In the genomic region with DNA sequence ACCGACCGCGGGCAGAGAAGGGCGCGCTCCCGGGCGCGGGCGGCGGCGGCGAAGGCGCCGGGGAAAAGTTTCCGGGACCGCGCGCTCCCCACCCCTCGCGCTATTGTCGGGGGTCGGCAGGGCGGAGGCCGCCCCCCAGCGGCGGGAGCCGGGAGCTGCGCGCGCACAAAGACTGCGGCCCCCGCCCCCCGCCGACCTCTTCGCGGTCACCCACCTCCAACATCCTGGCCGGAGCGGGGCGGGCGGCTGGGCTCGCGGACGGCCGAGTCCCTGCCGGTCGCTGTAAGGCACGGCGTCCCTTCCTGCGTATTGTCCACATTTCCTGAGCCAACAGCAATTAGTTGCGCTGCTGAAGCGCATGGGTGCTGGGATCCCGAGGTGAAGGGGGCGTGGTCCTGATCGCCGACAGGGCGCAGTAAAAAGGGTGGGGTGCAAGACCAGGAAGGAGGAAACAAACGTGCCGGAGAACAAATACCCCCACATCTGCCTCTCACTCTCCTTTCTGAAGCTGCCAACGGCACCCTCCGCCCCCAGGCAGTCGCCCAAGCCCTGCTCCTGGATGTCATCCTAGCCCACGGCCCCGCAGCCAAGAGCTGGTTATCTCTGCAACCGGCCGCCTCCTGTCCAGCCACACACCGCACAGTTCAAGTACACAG, we compare ENCODE assay signal across 1 cellular context.
A peak's percentile ranks its signal among the peaks of the same experiment; 100 is the strongest.
TF ChIP-seq lines count a peak whose summit lies in the region.

A gene with protein sequence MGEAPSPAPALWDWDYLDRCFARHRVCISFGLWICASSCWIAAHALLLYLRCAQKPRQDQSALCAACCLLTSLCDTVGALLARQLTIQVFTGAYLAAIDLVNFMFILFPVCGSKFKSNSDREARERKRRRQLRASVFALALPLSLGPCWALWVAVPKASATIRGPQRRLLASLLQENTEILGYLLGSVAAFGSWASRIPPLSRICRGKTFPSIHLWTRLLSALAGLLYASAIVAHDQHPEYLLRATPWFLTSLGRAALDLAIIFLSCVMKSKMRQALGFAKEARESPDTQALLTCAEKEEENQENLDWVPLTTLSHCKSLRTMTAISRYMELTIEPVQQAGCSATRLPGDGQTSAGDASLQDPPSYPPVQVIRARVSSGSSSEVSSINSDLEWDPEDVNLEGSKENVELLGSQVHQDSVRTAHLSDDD (minus strand): TSS at position 71 of the 656 bp plus-strand sequence. CDS start 204 bp downstream, outside the sequence.

TF ChIP-seq in HEK293, 187 proteins besides CTCF, POLR2A, EP300 and RAD21 (continued from another document and continues in another):
- TF ChIP-seq, protein P1, sequence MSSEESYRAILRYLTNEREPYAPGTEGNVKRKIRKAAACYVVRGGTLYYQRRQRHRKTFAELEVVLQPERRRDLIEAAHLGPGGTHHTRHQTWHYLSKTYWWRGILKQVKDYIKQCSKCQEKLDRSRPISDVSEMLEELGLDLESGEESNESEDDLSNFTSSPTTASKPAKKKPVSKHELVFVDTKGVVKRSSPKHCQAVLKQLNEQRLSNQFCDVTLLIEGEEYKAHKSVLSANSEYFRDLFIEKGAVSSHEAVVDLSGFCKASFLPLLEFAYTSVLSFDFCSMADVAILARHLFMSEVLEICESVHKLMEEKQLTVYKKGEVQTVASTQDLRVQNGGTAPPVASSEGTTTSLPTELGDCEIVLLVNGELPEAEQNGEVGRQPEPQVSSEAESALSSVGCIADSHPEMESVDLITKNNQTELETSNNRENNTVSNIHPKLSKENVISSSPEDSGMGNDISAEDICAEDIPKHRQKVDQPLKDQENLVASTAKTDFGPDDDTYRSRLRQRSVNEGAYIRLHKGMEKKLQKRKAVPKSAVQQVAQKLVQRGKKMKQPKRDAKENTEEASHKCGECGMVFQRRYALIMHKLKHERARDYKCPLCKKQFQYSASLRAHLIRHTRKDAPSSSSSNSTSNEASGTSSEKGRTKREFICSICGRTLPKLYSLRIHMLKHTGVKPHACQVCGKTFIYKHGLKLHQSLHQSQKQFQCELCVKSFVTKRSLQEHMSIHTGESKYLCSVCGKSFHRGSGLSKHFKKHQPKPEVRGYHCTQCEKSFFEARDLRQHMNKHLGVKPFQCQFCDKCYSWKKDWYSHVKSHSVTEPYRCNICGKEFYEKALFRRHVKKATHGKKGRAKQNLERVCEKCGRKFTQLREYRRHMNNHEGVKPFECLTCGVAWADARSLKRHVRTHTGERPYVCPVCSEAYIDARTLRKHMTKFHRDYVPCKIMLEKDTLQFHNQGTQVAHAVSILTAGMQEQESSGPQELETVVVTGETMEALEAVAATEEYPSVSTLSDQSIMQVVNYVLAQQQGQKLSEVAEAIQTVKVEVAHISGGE (tag by site-specific recombination; conservative IDR thresholded peaks at IDR 0.05; ENCODE audit: low read depth) = peak; percentile 46; the same call in 1 of the 2 replicates
- TF ChIP-seq ZNF37A (tag by site-specific recombination; IDR thresholded peaks at IDR 0.05) (0 out of 2 replicates have a peak, but pooled peaks have one; percentile 47), ZNF19 (tag by site-specific recombination; IDR thresholded peaks at IDR 0.05; ENCODE audit: low read depth) (no peak), ZNF2 (tag by site-specific recombination; IDR thresholded peaks at IDR 0.05) (0 out of 2 replicates have a peak, but pooled peaks have one; percentile 45), ZBTB17 (tag by site-specific recombination; IDR thresholded peaks at IDR 0.05) (peak; percentile 90), ZNF341 (tag by site-specific recombination; IDR thresholded peaks at IDR 0.05; ENCODE audit: low read depth) (peak; percentile 31), ZNF335 (tag by site-specific recombination; conservative IDR thresholded peaks at IDR 0.05) (peak; percentile 75), ZNF670 (tag by site-specific recombination; IDR thresholded peaks at IDR 0.05; ENCODE audit: low read depth) (no peak), ZNF366 (tag by site-specific recombination; conservative IDR thresholded peaks at IDR 0.05) (peak; percentile 48; the same call in 1 of the 2 replicates), ZIC2 (tag by site-specific recombination; IDR thresholded peaks at IDR 0.05) (peak; percentile 78), EGR2 (tag by site-specific recombination; IDR thresholded peaks at IDR 0.05; ENCODE audit: low read depth) (peak; percentile 75), ZNF600 (tag by site-specific recombination; IDR thresholded peaks at IDR 0.05) (peak; percentile 73), KLF16 (tag by site-specific recombination; IDR thresholded peaks at IDR 0.05) (peak; percentile 33; the same call in 1 of the 2 replicates), ZEB2 (tag by site-specific recombination; IDR thresholded peaks at IDR 0.05) (peak; percentile 52; the same call in 1 of the 2 replicates), ZNF426 (tag by site-specific recombination; IDR thresholded peaks at IDR 0.05) (no peak), ZNF76 (tag by site-specific recombination; IDR thresholded peaks at IDR 0.05; ENCODE audit: borderline replicate concordance, low read depth) (peak; percentile 28; the same call in 1 of the 2 replicates), BCL11B (tag by site-specific recombination; IDR thresholded peaks at IDR 0.05; ENCODE audit: low read depth) (peak; percentile 85; the same call in 1 of the 2 replicates), ZSCAN30 (tag by site-specific recombination; IDR thresholded peaks at IDR 0.05) (peak; percentile 87), ZNF560 (tag by site-specific recombination; IDR thresholded peaks at IDR 0.05; ENCODE audit: borderline replicate concordance) (no peak), KLF8 (tag by site-specific recombination; IDR thresholded peaks at IDR 0.05) (peak; percentile 81; the same call in 1 of the 2 replicates), ZNF629 (tag by site-specific recombination; IDR thresholded peaks at IDR 0.05) (0 out of 2 replicates have a peak, but pooled peaks have one; percentile 21), GLIS2 (tag by site-specific recombination; IDR thresholded peaks at IDR 0.05) (peak; percentile 72), KLF1 (tag by site-specific recombination; IDR thresholded peaks at IDR 0.05) (peak; percentile 73), SP3 (tag by site-specific recombination; IDR thresholded peaks at IDR 0.05) (peak; percentile 49), ZBTB8A (tag by site-specific recombination; IDR thresholded peaks at IDR 0.05) (peak; percentile 21), ZNF747 (tag by site-specific recombination; IDR thresholded peaks at IDR 0.05) (no peak), SP2 (tag by site-specific recombination; IDR thresholded peaks at IDR 0.05) (peak; percentile 62), GLIS1 (tag by site-specific recombination; IDR thresholded peaks at IDR 0.05) (peak; percentile 28; the same call in 1 of the 2 replicates), ZNF660 (tag by site-specific recombination; IDR thresholded peaks at IDR 0.05) (0 out of 2 replicates have a peak, but pooled peaks have one; percentile 49), ZXDB (tag by site-specific recombination; IDR thresholded peaks at IDR 0.05) (0 out of 2 replicates have a peak, but pooled peaks have one; percentile 19), SP7 (tag by site-specific recombination; IDR thresholded peaks at IDR 0.05) (peak; percentile 38; the same call in 1 of the 2 replicates)
- TF ChIP-seq, protein P2, sequence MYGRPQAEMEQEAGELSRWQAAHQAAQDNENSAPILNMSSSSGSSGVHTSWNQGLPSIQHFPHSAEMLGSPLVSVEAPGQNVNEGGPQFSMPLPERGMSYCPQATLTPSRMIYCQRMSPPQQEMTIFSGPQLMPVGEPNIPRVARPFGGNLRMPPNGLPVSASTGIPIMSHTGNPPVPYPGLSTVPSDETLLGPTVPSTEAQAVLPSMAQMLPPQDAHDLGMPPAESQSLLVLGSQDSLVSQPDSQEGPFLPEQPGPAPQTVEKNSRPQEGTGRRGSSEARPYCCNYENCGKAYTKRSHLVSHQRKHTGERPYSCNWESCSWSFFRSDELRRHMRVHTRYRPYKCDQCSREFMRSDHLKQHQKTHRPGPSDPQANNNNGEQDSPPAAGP (tag by site-specific recombination; IDR thresholded peaks at IDR 0.05) = peak; percentile 55; the same call in 1 of the 2 replicates
- TF ChIP-seq, protein P3, sequence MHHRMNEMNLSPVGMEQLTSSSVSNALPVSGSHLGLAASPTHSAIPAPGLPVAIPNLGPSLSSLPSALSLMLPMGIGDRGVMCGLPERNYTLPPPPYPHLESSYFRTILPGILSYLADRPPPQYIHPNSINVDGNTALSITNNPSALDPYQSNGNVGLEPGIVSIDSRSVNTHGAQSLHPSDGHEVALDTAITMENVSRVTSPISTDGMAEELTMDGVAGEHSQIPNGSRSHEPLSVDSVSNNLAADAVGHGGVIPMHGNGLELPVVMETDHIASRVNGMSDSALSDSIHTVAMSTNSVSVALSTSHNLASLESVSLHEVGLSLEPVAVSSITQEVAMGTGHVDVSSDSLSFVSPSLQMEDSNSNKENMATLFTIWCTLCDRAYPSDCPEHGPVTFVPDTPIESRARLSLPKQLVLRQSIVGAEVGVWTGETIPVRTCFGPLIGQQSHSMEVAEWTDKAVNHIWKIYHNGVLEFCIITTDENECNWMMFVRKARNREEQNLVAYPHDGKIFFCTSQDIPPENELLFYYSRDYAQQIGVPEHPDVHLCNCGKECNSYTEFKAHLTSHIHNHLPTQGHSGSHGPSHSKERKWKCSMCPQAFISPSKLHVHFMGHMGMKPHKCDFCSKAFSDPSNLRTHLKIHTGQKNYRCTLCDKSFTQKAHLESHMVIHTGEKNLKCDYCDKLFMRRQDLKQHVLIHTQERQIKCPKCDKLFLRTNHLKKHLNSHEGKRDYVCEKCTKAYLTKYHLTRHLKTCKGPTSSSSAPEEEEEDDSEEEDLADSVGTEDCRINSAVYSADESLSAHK (tag by site-specific recombination; IDR thresholded peaks at IDR 0.05) = no peak
- TF ChIP-seq, protein P4, sequence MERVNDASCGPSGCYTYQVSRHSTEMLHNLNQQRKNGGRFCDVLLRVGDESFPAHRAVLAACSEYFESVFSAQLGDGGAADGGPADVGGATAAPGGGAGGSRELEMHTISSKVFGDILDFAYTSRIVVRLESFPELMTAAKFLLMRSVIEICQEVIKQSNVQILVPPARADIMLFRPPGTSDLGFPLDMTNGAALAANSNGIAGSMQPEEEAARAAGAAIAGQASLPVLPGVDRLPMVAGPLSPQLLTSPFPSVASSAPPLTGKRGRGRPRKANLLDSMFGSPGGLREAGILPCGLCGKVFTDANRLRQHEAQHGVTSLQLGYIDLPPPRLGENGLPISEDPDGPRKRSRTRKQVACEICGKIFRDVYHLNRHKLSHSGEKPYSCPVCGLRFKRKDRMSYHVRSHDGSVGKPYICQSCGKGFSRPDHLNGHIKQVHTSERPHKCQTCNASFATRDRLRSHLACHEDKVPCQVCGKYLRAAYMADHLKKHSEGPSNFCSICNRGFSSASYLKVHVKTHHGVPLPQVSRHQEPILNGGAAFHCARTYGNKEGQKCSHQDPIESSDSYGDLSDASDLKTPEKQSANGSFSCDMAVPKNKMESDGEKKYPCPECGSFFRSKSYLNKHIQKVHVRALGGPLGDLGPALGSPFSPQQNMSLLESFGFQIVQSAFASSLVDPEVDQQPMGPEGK (tag by site-specific recombination; IDR thresholded peaks at IDR 0.05) = peak; percentile 76
- TF ChIP-seq, protein P5, sequence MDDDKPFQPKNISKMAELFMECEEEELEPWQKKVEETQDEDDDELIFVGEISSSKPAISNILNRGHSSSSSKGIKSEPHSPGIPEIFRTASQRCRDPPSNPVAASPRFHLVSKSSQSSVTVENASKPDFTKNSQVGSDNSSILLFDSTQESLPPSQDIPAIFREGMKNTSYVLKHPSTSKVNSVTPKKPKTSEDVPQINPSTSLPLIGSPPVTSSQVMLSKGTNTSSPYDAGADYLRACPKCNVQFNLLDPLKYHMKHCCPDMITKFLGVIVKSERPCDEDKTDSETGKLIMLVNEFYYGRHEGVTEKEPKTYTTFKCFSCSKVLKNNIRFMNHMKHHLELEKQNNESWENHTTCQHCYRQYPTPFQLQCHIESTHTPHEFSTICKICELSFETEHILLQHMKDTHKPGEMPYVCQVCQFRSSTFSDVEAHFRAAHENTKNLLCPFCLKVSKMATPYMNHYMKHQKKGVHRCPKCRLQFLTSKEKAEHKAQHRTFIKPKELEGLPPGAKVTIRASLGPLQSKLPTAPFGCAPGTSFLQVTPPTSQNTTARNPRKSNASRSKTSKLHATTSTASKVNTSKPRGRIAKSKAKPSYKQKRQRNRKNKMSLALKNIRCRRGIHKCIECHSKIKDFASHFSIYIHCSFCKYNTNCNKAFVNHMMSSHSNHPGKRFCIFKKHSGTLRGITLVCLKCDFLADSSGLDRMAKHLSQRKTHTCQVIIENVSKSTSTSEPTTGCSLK (tag by site-specific recombination; IDR thresholded peaks at IDR 0.05) = no peak
- TF ChIP-seq, protein P6, sequence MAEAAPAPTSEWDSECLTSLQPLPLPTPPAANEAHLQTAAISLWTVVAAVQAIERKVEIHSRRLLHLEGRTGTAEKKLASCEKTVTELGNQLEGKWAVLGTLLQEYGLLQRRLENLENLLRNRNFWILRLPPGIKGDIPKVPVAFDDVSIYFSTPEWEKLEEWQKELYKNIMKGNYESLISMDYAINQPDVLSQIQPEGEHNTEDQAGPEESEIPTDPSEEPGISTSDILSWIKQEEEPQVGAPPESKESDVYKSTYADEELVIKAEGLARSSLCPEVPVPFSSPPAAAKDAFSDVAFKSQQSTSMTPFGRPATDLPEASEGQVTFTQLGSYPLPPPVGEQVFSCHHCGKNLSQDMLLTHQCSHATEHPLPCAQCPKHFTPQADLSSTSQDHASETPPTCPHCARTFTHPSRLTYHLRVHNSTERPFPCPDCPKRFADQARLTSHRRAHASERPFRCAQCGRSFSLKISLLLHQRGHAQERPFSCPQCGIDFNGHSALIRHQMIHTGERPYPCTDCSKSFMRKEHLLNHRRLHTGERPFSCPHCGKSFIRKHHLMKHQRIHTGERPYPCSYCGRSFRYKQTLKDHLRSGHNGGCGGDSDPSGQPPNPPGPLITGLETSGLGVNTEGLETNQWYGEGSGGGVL (tag by site-specific recombination; IDR thresholded peaks at IDR 0.05) = peak; percentile 74
- TF ChIP-seq, protein P7, sequence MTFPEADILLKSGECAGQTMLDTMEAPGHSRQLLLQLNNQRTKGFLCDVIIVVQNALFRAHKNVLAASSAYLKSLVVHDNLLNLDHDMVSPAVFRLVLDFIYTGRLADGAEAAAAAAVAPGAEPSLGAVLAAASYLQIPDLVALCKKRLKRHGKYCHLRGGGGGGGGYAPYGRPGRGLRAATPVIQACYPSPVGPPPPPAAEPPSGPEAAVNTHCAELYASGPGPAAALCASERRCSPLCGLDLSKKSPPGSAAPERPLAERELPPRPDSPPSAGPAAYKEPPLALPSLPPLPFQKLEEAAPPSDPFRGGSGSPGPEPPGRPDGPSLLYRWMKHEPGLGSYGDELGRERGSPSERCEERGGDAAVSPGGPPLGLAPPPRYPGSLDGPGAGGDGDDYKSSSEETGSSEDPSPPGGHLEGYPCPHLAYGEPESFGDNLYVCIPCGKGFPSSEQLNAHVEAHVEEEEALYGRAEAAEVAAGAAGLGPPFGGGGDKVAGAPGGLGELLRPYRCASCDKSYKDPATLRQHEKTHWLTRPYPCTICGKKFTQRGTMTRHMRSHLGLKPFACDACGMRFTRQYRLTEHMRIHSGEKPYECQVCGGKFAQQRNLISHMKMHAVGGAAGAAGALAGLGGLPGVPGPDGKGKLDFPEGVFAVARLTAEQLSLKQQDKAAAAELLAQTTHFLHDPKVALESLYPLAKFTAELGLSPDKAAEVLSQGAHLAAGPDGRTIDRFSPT (tag by site-specific recombination; IDR thresholded peaks at IDR 0.05) = peak; percentile 54
- TF ChIP-seq, protein P8, sequence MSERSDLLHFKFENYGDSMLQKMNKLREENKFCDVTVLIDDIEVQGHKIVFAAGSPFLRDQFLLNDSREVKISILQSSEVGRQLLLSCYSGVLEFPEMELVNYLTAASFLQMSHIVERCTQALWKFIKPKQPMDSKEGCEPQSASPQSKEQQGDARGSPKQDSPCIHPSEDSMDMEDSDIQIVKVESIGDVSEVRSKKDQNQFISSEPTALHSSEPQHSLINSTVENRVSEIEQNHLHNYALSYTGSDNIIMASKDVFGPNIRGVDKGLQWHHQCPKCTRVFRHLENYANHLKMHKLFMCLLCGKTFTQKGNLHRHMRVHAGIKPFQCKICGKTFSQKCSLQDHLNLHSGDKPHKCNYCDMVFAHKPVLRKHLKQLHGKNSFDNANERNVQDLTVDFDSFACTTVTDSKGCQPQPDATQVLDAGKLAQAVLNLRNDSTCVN (tag by site-specific recombination; optimal IDR thresholded peaks at IDR 0.05) = peak; percentile 81
